10 cellular contexts compared by ENCODE assay signal in the genomic region with DNA sequence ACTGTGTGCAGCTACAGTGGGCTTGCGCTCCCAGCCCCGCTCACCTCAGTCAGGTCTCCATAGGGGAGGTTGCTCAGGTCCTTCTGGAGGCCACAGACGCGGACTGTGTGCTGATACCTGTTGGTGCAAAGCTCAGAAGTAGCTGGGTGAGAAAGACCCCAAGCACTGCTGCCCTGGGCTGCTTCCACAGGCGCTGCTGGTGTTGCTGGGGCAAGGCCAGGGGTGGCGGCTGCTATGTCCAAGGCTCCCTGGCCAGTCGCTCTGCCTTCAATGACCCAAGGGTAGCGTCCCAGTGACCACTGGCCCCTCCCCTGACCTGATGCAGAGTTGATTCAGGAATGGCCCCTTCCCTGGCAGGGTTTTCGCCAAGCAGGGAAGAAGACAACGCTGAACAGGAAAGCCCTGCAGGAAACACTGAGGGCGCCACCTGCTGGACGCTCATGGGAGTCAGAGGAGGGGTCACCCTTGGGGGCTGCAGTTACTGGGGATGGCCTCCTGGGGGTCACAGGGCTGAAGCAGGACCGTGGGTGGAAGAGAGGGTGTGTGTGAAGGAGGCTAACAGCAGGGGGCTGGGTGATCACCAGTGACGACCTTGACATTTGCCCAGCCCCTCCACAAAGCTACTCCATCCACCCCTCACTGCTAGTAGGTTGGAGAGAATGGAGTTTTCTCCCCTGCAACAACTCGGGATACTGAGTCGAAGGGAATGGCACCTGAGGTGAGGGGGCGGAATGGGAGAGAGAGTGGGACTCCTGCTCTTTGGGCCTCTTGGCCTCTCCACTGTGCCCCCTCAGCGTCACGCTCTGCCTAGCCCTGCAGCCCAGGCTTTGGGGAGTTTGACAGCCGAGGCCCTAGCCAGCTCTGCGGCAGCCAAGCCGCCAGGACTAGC. TPM values are rescaled to one million over a fixed set of nuclear protein-coding genes. Genes with fewer than 3 reads are reported as not detected.
DNase-seq lines count a peak whose midpoint lies in the region; TF ChIP-seq lines count a peak whose summit lies in the region.
"Had no signal": no experiment of that assay in that cellular context is flagged by ENCODE, and none has a peak within 500 bp of the region (broad histone marks: within the 10 kb centered on the region; RNA-seq: fewer than 3 reads in every experiment).

No MANE protein-coding gene starts in this region.

- H3K4me1 Mint-ChIP-seq in activated CD4-positive, alpha-beta memory T cell treated with anti-CD3 and anti-CD28 coated beads for 36 hours (ENCODE audit: low read depth): peaks cover 5% of the 10 kb centered on the region
- peaks cover 13% of the 10 kb centered on the region for H3K4me1 Mint-ChIP-seq in osteocyte (ENCODE audit: unreplicated experiment)

- no peak overlapping the region for H3K4me3 Mint-ChIP-seq in activated CD4-positive, alpha-beta memory T cell treated with anti-CD3 and anti-CD28 coated beads for 36 hours
- no peak overlapping the region for H3K4me3 Mint-ChIP-seq in osteocyte (ENCODE audit: unreplicated experiment)

- H3K9me3 Mint-ChIP-seq in activated CD4-positive, alpha-beta memory T cell treated with anti-CD3 and anti-CD28 coated beads for 36 hours: no peaks in the 10 kb centered on the region
- H3K9me3 Mint-ChIP-seq in osteocyte (ENCODE audit: unreplicated experiment): no peaks in the 10 kb centered on the region

- no peaks in the 10 kb centered on the region; the same call in 1 of the 2 replicates for H3K4me1 ChIP-seq in HAP-1

- no peaks in the 10 kb centered on the region for H3K27me3 ChIP-seq in HAP-1 (ENCODE audit: low read depth)
- H3K27me3 ChIP-seq: BLaER1 treated with 17β-estradiol and CSF1 and Interleukin-3, amounts not matched to agents 10 nM and 100 nM had no signal

- H3K9me3 ChIP-seq in HAP-1: no peaks in the 10 kb centered on the region
- H3K9me3 ChIP-seq: BLaER1 treated with 17β-estradiol and CSF1 and Interleukin-3, amounts not matched to agents 10 nM and 100 nM had no signal

- no peaks in the 10 kb centered on the region for H3K36me3 Mint-ChIP-seq in activated CD4-positive, alpha-beta memory T cell treated with anti-CD3 and anti-CD28 coated beads for 36 hours
- H3K36me3 Mint-ChIP-seq in osteocyte (ENCODE audit: unreplicated experiment): no peaks in the 10 kb centered on the region

- H3K4me3 ChIP-seq in HAP-1 (no peak overlapping the region), epithelial cell of proximal tubule (ENCODE audit: low read depth, low read length) (no peak overlapping the region)
- H3K4me3 ChIP-seq: BLaER1 treated with 17β-estradiol and CSF1 and Interleukin-3, amounts not matched to agents 10 nM and 100 nM had no signal

- peak; percentile 89 for TF ChIP-seq CTCF in epithelial cell of proximal tubule (conservative IDR thresholded peaks at IDR 0.05; ENCODE audit: low read depth, low read length)
- peak; percentile 67 for TF ChIP-seq CTCF in osteocyte (IDR thresholded peaks at IDR 0.05)

- POLR2A ChIA-PET in activated CD4-positive, alpha-beta memory T cell treated with anti-CD3 and anti-CD28 coated beads for 36 hours (lab: Charles Lee): no interaction called here

- in situ Hi-C loops in HAP-1 (cut with MboI; ENCODE audit: low sequenced_read_pairs): no loop called here

- CTCF ChIA-PET in activated CD4-positive, alpha-beta memory T cell treated with anti-CD3 and anti-CD28 coated beads for 36 hours (lab: Charles Lee): interaction anchor here (0.8 to 2.6 kb wide), 8 partner anchors 9 to 1169 kb away, joined by 3 to 10 read pairs (median 4); no protein-coding TSS in a partner anchor

- DNase-seq in NCI-H146 (lab: John Stamatoyannopoulos, UW) (peak; percentile 14), NCI-H146 treated with DMSO at 0.1 percent for 48 hours (lab: John Stamatoyannopoulos, UW; ENCODE audit: unreplicated experiment) (no peak), HAP-1 (ENCODE audit: low spot score in 2 of 2) (peak; percentile 68 to 95), NCI-H460 (ENCODE audit: extremely low read depth, low read depth) (peak; percentile 42), epithelial cell of proximal tubule (ENCODE audit: low read depth) (no peak), osteocyte (ENCODE audit: extremely low spot score, unreplicated experiment) (peak; percentile 87), OCI-M2 (lab: John Stamatoyannopoulos, UW; ENCODE audit: unreplicated experiment) (no peak)
- peak; percentile 69 for DNase-seq in activated CD4-positive, alpha-beta memory T cell treated with anti-CD3 and anti-CD28 coated beads for 36 hours

- peaks cover 13% of the 10 kb centered on the region for H3K27me3 Mint-ChIP-seq in activated CD4-positive, alpha-beta memory T cell treated with anti-CD3 and anti-CD28 coated beads for 36 hours
- no peaks in the 10 kb centered on the region for H3K27me3 Mint-ChIP-seq in osteocyte (ENCODE audit: unreplicated experiment)

- intact Hi-C loops in activated CD4-positive, alpha-beta memory T cell treated with anti-CD3 and anti-CD28 coated beads for 36 hours (cut with micrococcal nuclease): loop anchor here (5.0 kb wide), 1 partner anchor 975 kb away; a partner anchor contains a TSS

- H3K27ac Mint-ChIP-seq in activated CD4-positive, alpha-beta memory T cell treated with anti-CD3 and anti-CD28 coated beads for 36 hours: no peak overlapping the region
- no peak overlapping the region for H3K27ac Mint-ChIP-seq in osteocyte (ENCODE audit: unreplicated experiment)

- no peaks in the 10 kb centered on the region for H3K36me3 ChIP-seq in HAP-1 (replicated peaks)
- H3K36me3 ChIP-seq: BLaER1 treated with 17β-estradiol and CSF1 and Interleukin-3, amounts not matched to agents 10 nM and 100 nM had no signal

RNA-seq across cellular contexts. Expression of a gene that starts 38.3 kb away (rescaled TPM):
- total RNA-seq in NCI-H460 (2014; rRNA removed; shearing (Covaris generic)): not detected in 2 replicates
- not detected in 2 replicates for polyA plus RNA-seq in NCI-H460 (2014; cell fraction: nucleus; rRNA removed)
- not detected for total RNA-seq in activated CD4-positive, alpha-beta memory T cell treated with anti-CD3 and anti-CD28 coated beads for 36 hours
- total RNA-seq in epithelial cell of proximal tubule (not detected in 2 replicates), osteocyte (not detected in 2 replicates)
- total RNA-seq: glomerular endothelial cell had no signal

Comparison
In these comparisons a context has a peak if more than half of its experiments do, and no peak if none do; other contexts are left out.
1. DNase-seq: peak in NCI-H146 (single experiment), HAP-1 (2 of 2), NCI-H460 (single experiment), activated CD4-positive, alpha-beta memory T cell treated with anti-CD3 and anti-CD28 coated beads for 36 hours (single experiment) and osteocyte (single experiment); none in NCI-H146 treated with DMSO at 0.1 percent for 48 hours (single experiment), epithelial cell of proximal tubule (single experiment) and OCI-M2 (single experiment).